In genomic region chr7:50467817-50468610, GRCh38 we compare ENCODE assay signal across 7 cellular contexts. TPM values are rescaled to one million over a fixed set of nuclear protein-coding genes. Genes with fewer than 3 reads are reported as not detected.
DNase-seq lines count a peak whose midpoint lies in the region; ATAC-seq, FAIRE-seq and TF ChIP-seq lines count a peak whose summit lies in the region.

No MANE protein-coding gene starts in this region.

- H3K27ac ChIP-seq in spleen, result no peak overlapping the region

- intact Hi-C loops in spleen (cut with DNase I; ENCODE audit: low total_unique reads), result loop anchor here (5.0 to 10.0 kb wide), 2 partner anchors 207 to 674 kb away; no protein-coding TSS in a partner anchor

- in situ Hi-C loops in astrocyte of the cerebellum (cut with HindIII; ENCODE audit: low sequenced_read_pairs), result no loop called here

- no peaks in the 10 kb centered on the region for H3K27me3 ChIP-seq in spleen (replicated peaks in 1 of 7)

- TF ChIP-seq CTCF in astrocyte of the cerebellum (IDR thresholded peaks at IDR 0.05; ENCODE audit: low read depth, low read length, missing control alignments), result peak; percentile 90
- TF ChIP-seq CTCF in spleen (IDR thresholded peaks at IDR 0.05 in 8 of 11, conservative IDR thresholded peaks at IDR 0.05 in 3 of 11), result peak; percentile 69 to 91 (median 84)

- peak; percentile 90 for FAIRE-seq in GM18507 (lab: Jason Lieb, UNC)

- H3K4me1 ChIP-seq in spleen, result peaks cover 0 to 12% (median 10%) of the 10 kb centered on the region in 6 donors

- ATAC-seq in HG02798 (IDR thresholded peaks at IDR 0.05; ENCODE audit: poor library complexity, unreplicated experiment), result peak; percentile 90

- no peaks in the 10 kb centered on the region for H3K36me3 ChIP-seq in spleen

- no peak overlapping the region for H3K4me3 ChIP-seq in astrocyte of the cerebellum (ENCODE audit: low read depth, low read length)
- peak overlapping the region in 3 of 8 donors; percentile 13 to 56 (median 26) for H3K4me3 ChIP-seq in spleen

- WGBS in spleen, 5 donors, result 12 to 17% (median 14%) methylated on average over 23 to 30 of the region's 30 CpGs

- DNase-seq in GM18507 (ENCODE audit: extremely low spot score, insufficient read length, low read depth) (peak; percentile 50), NCI-H146 (lab: John Stamatoyannopoulos, UW) (peak; percentile 54), T-helper 9 cell (peak; percentile 70), astrocyte of the cerebellum (ENCODE audit: low read depth) (peak; percentile 32), iPS DF 19.7 (ENCODE audit: low read depth, low spot score) (peak; percentile 52), spleen (peak; percentile 94)

- H3K9me3 ChIP-seq in spleen, result no peaks in the 10 kb centered on the region

- no peak for TF ChIP-seq POLR2A in spleen (IDR thresholded peaks at IDR 0.05)

RNA-seq across cellular contexts. Expression of gene FIGNL1, which starts 17.9 kb away (rescaled TPM):
- total RNA-seq in spleen, result 10 to 100 TPM in 5 of 7 donors, 1 to 10 TPM in 2; 8.6 to 22.5 (median 14.4) TPM
- 1 to 10 TPM; 5.0 to 9.3 (median 6.4) TPM for polyA plus RNA-seq in spleen

Comparison
In these comparisons a context has a peak if more than half of its experiments do, and no peak if none do; other contexts are left out.
1. DNase-seq: peak in every context shown above with its lines; median percentile 94 in spleen; 70 in T-helper 9 cell; 54 in NCI-H146; 52 in iPS DF 19.7; 50 in GM18507; 32 in astrocyte of the cerebellum.